ENCODE assay signal across 9 cellular contexts in genomic region chr11:64745219-64745522, GRCh38. TPM values are rescaled to one million over a fixed set of nuclear protein-coding genes. Genes with fewer than 3 reads are reported as not detected.
DNase-seq lines count a peak whose midpoint lies in the region; ATAC-seq and TF ChIP-seq lines count a peak whose summit lies in the region.
"Had no signal": no experiment of that assay in that cellular context is flagged by ENCODE, and none has a peak within 500 bp of the region (broad histone marks: within the 10 kb centered on the region; RNA-seq: fewer than 3 reads in every experiment).

No MANE protein-coding gene starts in this region.

- H3K36me3 Mint-ChIP-seq in Caco-2 (ENCODE audit: insufficient read depth, unreplicated experiment): peaks cover 11% of the 10 kb centered on the region

- no peaks in the 10 kb centered on the region for H3K27me3 ChIP-seq in Caco-2 (replicated peaks; ENCODE audit: control insufficient read depth, insufficient read depth, low read length)
- H3K27me3 ChIP-seq in psoas muscle (ENCODE audit: insufficient read depth in 3 of 3, low read length in 2 of 3): no peaks in the 10 kb centered on the region

- peak overlapping the region; percentile 65 for H3K4me3 Mint-ChIP-seq in Caco-2 (ENCODE audit: unreplicated experiment)

- H3K4me1 ChIP-seq in Caco-2: peaks cover 38% of the 10 kb centered on the region
- H3K4me1 ChIP-seq in psoas muscle: peaks cover 44% of the 10 kb centered on the region

- intact Hi-C loops in Caco-2 (cut with micrococcal nuclease; ENCODE audit: unreplicated experiment): no loop called here
- intact Hi-C loops in Right ventricle myocardium inferior (cut with DNase I): no loop called here
- intact Hi-C loops in psoas muscle (cut with DNase I): no loop called here

- WGBS in psoas muscle, 3 donors: 1 to 3% (median 1%) methylated on average over 15 to 17 of the region's 17 CpGs

- DNase-seq in Caco-2 (peak in 1 of 2 experiments; percentile 27), NCI-H69 (lab: John Stamatoyannopoulos, UW) (peak; percentile 48), activated T-helper 1 cell treated with Interleukin-2 at 50 U/mL for 16 hours (ENCODE audit: low read depth) (peak; percentile 91), Right ventricle myocardium inferior (ENCODE audit: missing footprints) (peak; percentile 95), psoas muscle (peak; percentile 80 to 89), omental fat pad (ENCODE audit: low spot score) (no peak)

- no peak overlapping the region for H3K27ac Mint-ChIP-seq in Caco-2 (ENCODE audit: unreplicated experiment)

- no peaks in the 10 kb centered on the region for H3K9me3 Mint-ChIP-seq in Caco-2 (ENCODE audit: unreplicated experiment)

- TF ChIP-seq CTCF in Caco-2 (IDR thresholded peaks at IDR 0.05; ENCODE audit: insufficient read depth in 1 of 2, low read depth in 1 of 2, low read length in 1 of 2, severe bottlenecking in 1 of 2, unreplicated experiment in 1 of 2) (no peak), psoas muscle (IDR thresholded peaks at IDR 0.05) (no peak), omental fat pad (IDR thresholded peaks at IDR 0.05) (no peak)

- POLR2A ChIA-PET in Caco-2 (lab: Charles Lee): no interaction called here

- H3K27ac ChIP-seq in psoas muscle: peak overlapping the region; percentile 82

- peaks cover 9% of the 10 kb centered on the region for H3K4me1 Mint-ChIP-seq in Caco-2 (ENCODE audit: low read depth, unreplicated experiment)

- CTCF ChIA-PET in Caco-2 (lab: Charles Lee): interaction anchor here (0.6 to 1.4 kb wide), 3 partner anchors 56 to 504 kb away, joined by 3 to 5 read pairs (median 3); no protein-coding TSS in a partner anchor

- ATAC-seq in Right ventricle myocardium inferior: peak; percentile 7
- ATAC-seq in psoas muscle: no peak
- ATAC-seq in GM19023 (IDR thresholded peaks at IDR 0.05; ENCODE audit: unreplicated experiment): no peak
- ATAC-seq in omental fat pad (ENCODE audit: low FRiP score): no peak
- no peak for ATAC-seq in HG02885 (IDR thresholded peaks at IDR 0.05; ENCODE audit: poor library complexity, unreplicated experiment)
- ATAC-seq: HCT116 had no signal

- no TSS peak for BruUV-seq in Caco-2 (replicated peaks; lab: Mats Ljungman, UMichigan)

- H3K27me3 Mint-ChIP-seq in Caco-2 (ENCODE audit: insufficient read depth, unreplicated experiment): peaks cover 6% of the 10 kb centered on the region

- no peaks in the 10 kb centered on the region for H3K9me3 ChIP-seq in Caco-2
- H3K9me3 ChIP-seq in psoas muscle: no peaks in the 10 kb centered on the region

- H3K4me3 ChIP-seq in Caco-2 (ENCODE audit: low read depth, low read length) (peak overlapping the region; percentile 59), psoas muscle (peak overlapping the region; percentile 76)

- H3K36me3 ChIP-seq in Caco-2 (ENCODE audit: control insufficient read depth, insufficient read depth, low read length) (no peaks in the 10 kb centered on the region), psoas muscle (ENCODE audit: insufficient read depth in 1 of 2, low read depth in 1 of 2) (peaks cover 0 to 36% of the 10 kb centered on the region in 2 donors)

RNA-seq across cellular contexts. Expression of gene RASGRP2, which starts 1.2 kb away (rescaled TPM):
- total RNA-seq in Caco-2 (2022) (4.0 and 4.1 TPM in 2 replicates), Right ventricle myocardium inferior (46.8 TPM), psoas muscle (1 to 10 TPM; 2.6 to 8.6 (median 6.0) TPM), omental fat pad (10 to 100 TPM in 3 of 4 donors, 1 to 10 TPM in 1; 9.3 to 53.1 (median 14.0) TPM)
- polyA plus RNA-seq in psoas muscle: 10 to 100 TPM in 1 of 3 donors, 1 to 10 TPM in 2; 6.5 to 14.7 (median 9.1) TPM

RNA-seq across cellular contexts. Expression of gene PYGM, which starts 14.6 kb away (rescaled TPM):
- total RNA-seq in Caco-2 (2022) (0.51 and 1.4 TPM in 2 replicates), Right ventricle myocardium inferior (179 TPM), psoas muscle (1,000 to 10,000 TPM; 1,536 to 2,203 (median 1,794) TPM), omental fat pad (10 to 100 TPM in 2 of 4 donors, 1 to 10 TPM in 2; 2.1 to 25.9 (median 12.2) TPM)
- 1,000 to 10,000 TPM in 2 of 3 donors, 100 to 1,000 TPM in 1; 511 to 1,840 (median 1,729) TPM for polyA plus RNA-seq in psoas muscle

RNA-seq across cellular contexts. Expression of gene NRXN2, which starts 22.2 kb away (rescaled TPM):
- 6.5 and 7.6 TPM in 2 replicates for total RNA-seq in Caco-2 (2022)
- 1.9 TPM for total RNA-seq in Right ventricle myocardium inferior
- 1 to 10 TPM; 1.4 to 5.2 (median 3.5) TPM for total RNA-seq in psoas muscle
- 1 to 10 TPM in 1 of 3 donors, under 1 TPM in 2; 0.44 to 1.9 (median 0.60) TPM for polyA plus RNA-seq in psoas muscle
- 1 to 10 TPM; 1.5 to 6.3 (median 3.4) TPM for total RNA-seq in omental fat pad

RNA-seq across cellular contexts. Expression of gene SF1, which starts 33.2 kb away (rescaled TPM):
- 359 and 386 TPM in 2 replicates for total RNA-seq in Caco-2 (2022)
- total RNA-seq in Right ventricle myocardium inferior: 172 TPM
- 100 to 1,000 TPM; 150 to 210 (median 184) TPM for total RNA-seq in psoas muscle
- 10 to 100 TPM; 56.2 to 89.6 (median 65.4) TPM for polyA plus RNA-seq in psoas muscle
- total RNA-seq in omental fat pad: 100 to 1,000 TPM; 209 to 411 (median 320) TPM

RNA-seq across cellular contexts. Expression of gene MAP4K2, which starts 57.8 kb away (rescaled TPM):
- total RNA-seq in Caco-2 (2022) (16.8 and 21.4 TPM in 2 replicates), Right ventricle myocardium inferior (11.3 TPM), psoas muscle (1 to 10 TPM; 3.0 to 6.7 (median 4.0) TPM), omental fat pad (10 to 100 TPM in 3 of 4 donors, 1 to 10 TPM in 1; 8.5 to 33.3 (median 17.7) TPM)
- polyA plus RNA-seq in psoas muscle: 1 to 10 TPM; 4.5 to 6.1 (median 5.6) TPM
